Comparison of ENCODE assay signal across 8 cellular contexts in the genomic region with DNA sequence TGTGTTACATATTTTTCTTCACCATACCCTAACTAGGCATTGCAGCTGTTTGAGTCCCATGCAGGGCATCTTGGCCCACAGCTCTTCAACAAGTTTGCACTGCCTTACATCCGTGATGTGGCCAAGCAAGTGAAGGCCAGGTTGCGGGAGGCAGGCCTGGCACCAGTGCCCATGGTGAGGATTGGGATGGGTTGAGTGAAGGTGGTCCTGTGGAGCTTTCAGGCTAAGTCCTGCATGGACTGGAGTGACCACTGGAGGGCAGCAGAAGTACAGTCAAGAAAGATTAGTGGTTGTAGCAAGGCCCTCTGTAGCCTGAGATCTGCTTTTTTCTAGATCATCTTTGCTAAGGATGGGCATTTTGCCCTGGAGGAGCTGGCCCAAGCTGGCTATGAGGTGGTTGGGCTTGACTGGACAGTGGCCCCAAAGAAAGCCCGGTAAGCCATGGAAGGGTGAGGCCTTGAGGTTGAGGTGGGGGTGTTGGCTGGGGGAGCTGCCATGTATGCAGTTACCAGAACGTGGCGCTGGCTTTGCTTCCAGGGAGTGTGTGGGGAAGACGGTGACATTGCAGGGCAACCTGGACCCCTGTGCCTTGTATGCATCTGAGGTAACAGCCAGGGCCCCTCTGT. TPM values are rescaled to one million over a fixed set of nuclear protein-coding genes. Genes with fewer than 3 reads are reported as not detected.
DNase-seq lines count a peak whose midpoint lies in the region; ATAC-seq and TF ChIP-seq lines count a peak whose summit lies in the region.

No MANE protein-coding gene starts in this region.

- DNase-seq in GM12864 (ENCODE audit: low read depth): peak; percentile 72
- peak; percentile 25 to 57 for DNase-seq in NCI-H187 (lab: John Stamatoyannopoulos, UW)
- peak; percentile 33 to 79 (median 64) for DNase-seq in T-helper 2 cell
- DNase-seq in amygdala (lab: John Stamatoyannopoulos, UW): peak in 53 of 56 donors; percentile 20 to 92 (median 67)
- peak; percentile 86 for DNase-seq in hepatic stellate cell (ENCODE audit: low spot score)
- DNase-seq in gastrocnemius medialis: peak; percentile 47 to 76

- ATAC-seq in gastrocnemius medialis (peak in 1 of 2 donors; percentile 28), GM21529 (IDR thresholded peaks at IDR 0.05; ENCODE audit: unreplicated experiment) (no peak), GM21381 (IDR thresholded peaks at IDR 0.05; ENCODE audit: unreplicated experiment) (no peak)

- no peak overlapping the region for H3K4me3 ChIP-seq in GM12864 (ENCODE audit: low read depth, low read length)
- H3K4me3 ChIP-seq in gastrocnemius medialis: no peak overlapping the region

- H3K36me3 ChIP-seq in gastrocnemius medialis: peaks cover 0 to 22% of the 10 kb centered on the region in 2 donors

- peak; percentile 92 for TF ChIP-seq CTCF in GM12864 (IDR thresholded peaks at IDR 0.05; ENCODE audit: low read depth, low read length, missing control alignments)
- TF ChIP-seq CTCF in gastrocnemius medialis (IDR thresholded peaks at IDR 0.05 in 4 of 5, conservative IDR thresholded peaks at IDR 0.05 in 1 of 5): peak; percentile 68 to 92 (median 89)

- H3K27me3 ChIP-seq in gastrocnemius medialis: no peaks in the 10 kb centered on the region

- H3K27ac ChIP-seq in gastrocnemius medialis: no peak overlapping the region

- no peak for TF ChIP-seq POLR2A in gastrocnemius medialis (IDR thresholded peaks at IDR 0.05)

- intact Hi-C loops in gastrocnemius medialis (cut with DNase I; ENCODE audit: low total_unique reads): loop anchor here (1.0 to 10.0 kb wide), 5 partner anchors 180 to 558 kb away; a partner anchor contains a TSS

- H3K9me3 ChIP-seq in gastrocnemius medialis: no peaks in the 10 kb centered on the region

- in situ Hi-C loops in gastrocnemius medialis (cut with MboI; ENCODE audit: low sequenced_read_pairs in 4 of 4): loop anchor here (5.0 to 25.0 kb wide), 8 partner anchors 283 to 550 kb away; a partner anchor contains a TSS

- H3K4me1 ChIP-seq in gastrocnemius medialis: peaks cover 35 to 40% of the 10 kb centered on the region in 2 donors

RNA-seq across cellular contexts. Expression of a gene that starts 2.5 kb away (rescaled TPM):
- total RNA-seq in gastrocnemius medialis: 10 to 100 TPM; 42.6 to 68.8 (median 61.7) TPM

RNA-seq across cellular contexts. Expression of a gene that starts 3.4 kb away (rescaled TPM):
- 10 to 100 TPM; 29.2 to 91.0 (median 47.0) TPM for total RNA-seq in gastrocnemius medialis

RNA-seq across cellular contexts. Expression of a gene that starts 28.1 kb away (rescaled TPM):
- total RNA-seq in gastrocnemius medialis: 10 to 100 TPM; 33.0 to 60.6 (median 54.7) TPM
